In genomic region chr1:228404107-228404720, GRCh38 we compare ENCODE assay signal across 10 cellular contexts. TPM values are rescaled to one million over a fixed set of nuclear protein-coding genes. Genes with fewer than 3 reads are reported as not detected.
DNase-seq lines count a peak whose midpoint lies in the region; ATAC-seq and TF ChIP-seq lines count a peak whose summit lies in the region.
"Had no signal": no experiment of that assay in that cellular context is flagged by ENCODE, and none has a peak within 500 bp of the region (broad histone marks: within the 10 kb centered on the region; RNA-seq: fewer than 3 reads in every experiment).

No MANE protein-coding gene starts in this region.

- POLR2A ChIA-PET in CD4-positive, alpha-beta memory T cell (lab: Charles Lee; ENCODE audit: partially characterized antibody): interaction anchor here (0.7 to 4.3 kb wide), 10 partner anchors 10 to 264 kb away, joined by 3 to 27 read pairs (median 6); partner anchors contain the start of genes GUK1 and IBA57
- POLR2A ChIA-PET in naive thymus-derived CD4-positive, alpha-beta T cell (lab: Charles Lee): interaction anchor here (0.9 to 1.8 kb wide), 2 partner anchors 8 to 60 kb away, joined by 4 to 6 read pairs; no protein-coding TSS in a partner anchor

- peak overlapping the region; percentile 6 to 91 (median 81) for H3K27ac Mint-ChIP-seq in CD4-positive, alpha-beta memory T cell
- peak overlapping the region; percentile 39 to 91 (median 77) for H3K27ac Mint-ChIP-seq in naive thymus-derived CD4-positive, alpha-beta T cell

- no peaks in the 10 kb centered on the region for H3K27me3 ChIP-seq in CD4-positive, alpha-beta memory T cell (ENCODE audit: insufficient read depth, low read length)
- H3K27me3 ChIP-seq in ascending aorta: no peaks in the 10 kb centered on the region
- H3K27me3 ChIP-seq in naive thymus-derived CD4-positive, alpha-beta T cell (ENCODE audit: control insufficient read depth in 2 of 2, insufficient read depth in 2 of 2, low read length in 2 of 2): no peaks in the 10 kb centered on the region

- peaks cover 30 to 82% (median 56%) of the 10 kb centered on the region in 4 donors for H3K4me1 Mint-ChIP-seq in CD4-positive, alpha-beta memory T cell
- peaks cover 51 to 75% (median 57%) of the 10 kb centered on the region in 7 donors for H3K4me1 Mint-ChIP-seq in naive thymus-derived CD4-positive, alpha-beta T cell

- H3K9me3 Mint-ChIP-seq in CD4-positive, alpha-beta memory T cell: peaks cover 0 to 2% (median 0%) of the 10 kb centered on the region in 8 donors
- H3K9me3 Mint-ChIP-seq in naive thymus-derived CD4-positive, alpha-beta T cell: peaks cover 0 to 3% (median 0%) of the 10 kb centered on the region in 11 donors

- H3K4me3 Mint-ChIP-seq in CD4-positive, alpha-beta memory T cell: peak overlapping the region; percentile 92 to 97 (median 94)
- H3K4me3 Mint-ChIP-seq in naive thymus-derived CD4-positive, alpha-beta T cell: peak overlapping the region; percentile 80 to 99 (median 92)

- H3K27ac ChIP-seq in CD4-positive, alpha-beta memory T cell (ENCODE audit: low read depth, low read length): peak overlapping the region; percentile 22
- H3K27ac ChIP-seq in ascending aorta: no peak overlapping the region
- peak overlapping the region; percentile 29 for H3K27ac ChIP-seq in naive thymus-derived CD4-positive, alpha-beta T cell (ENCODE audit: low read depth, low read length)

- peaks cover 35% of the 10 kb centered on the region for H3K36me3 ChIP-seq in CD4-positive, alpha-beta memory T cell (ENCODE audit: insufficient read depth, low read length)
- peaks cover 4 to 29% of the 10 kb centered on the region in 2 donors for H3K36me3 ChIP-seq in ascending aorta
- peaks cover 0 to 34% (median 0%) of the 10 kb centered on the region in 3 experiments for H3K36me3 ChIP-seq in naive thymus-derived CD4-positive, alpha-beta T cell (ENCODE audit: control insufficient read depth in 2 of 3, insufficient read depth in 3 of 3, low read length in 3 of 3)

- intact Hi-C loops in CD4-positive, alpha-beta memory T cell (cut with micrococcal nuclease): no loop called here
- intact Hi-C loops in ascending aorta (cut with DNase I): loop anchor here (10.0 kb wide), 1 partner anchor 189 kb away; no protein-coding TSS in a partner anchor
- intact Hi-C loops in naive thymus-derived CD4-positive, alpha-beta T cell (cut with micrococcal nuclease): loop anchor here in 1 of 2 donors (1.0 kb wide), 1 partner anchor 25 kb away; no protein-coding TSS in a partner anchor

- in situ Hi-C loops in KBM-7 (cut with MboI; ENCODE audit: low pct_unique_long_range_greater_than_20kb, low sequenced_read_pairs): no loop called here

- peaks cover 54% of the 10 kb centered on the region for H3K4me1 ChIP-seq in CD4-positive, alpha-beta memory T cell (ENCODE audit: insufficient read depth, low read length)
- peaks cover 17 to 28% of the 10 kb centered on the region in 2 donors for H3K4me1 ChIP-seq in ascending aorta
- peaks cover 36 to 41% of the 10 kb centered on the region in 2 donors for H3K4me1 ChIP-seq in naive thymus-derived CD4-positive, alpha-beta T cell (ENCODE audit: control insufficient read depth in 2 of 2, insufficient read depth in 2 of 2, low read length in 2 of 2)

- peaks cover 5 to 56% of the 10 kb centered on the region in 2 donors for H3K36me3 Mint-ChIP-seq in CD4-positive, alpha-beta memory T cell
- peaks cover 0 to 18% (median 0%) of the 10 kb centered on the region in 5 donors for H3K36me3 Mint-ChIP-seq in naive thymus-derived CD4-positive, alpha-beta T cell

- TF ChIP-seq CTCF in ascending aorta (IDR thresholded peaks at IDR 0.05): no peak

- H3K9me3 ChIP-seq in CD4-positive, alpha-beta memory T cell (ENCODE audit: control insufficient read depth in 1 of 2, low read length in 2 of 2): no peaks in the 10 kb centered on the region
- no peaks in the 10 kb centered on the region for H3K9me3 ChIP-seq in ascending aorta
- no peaks in the 10 kb centered on the region for H3K9me3 ChIP-seq in naive thymus-derived CD4-positive, alpha-beta T cell (ENCODE audit: control insufficient read depth in 2 of 3, low read length in 3 of 3)

- peak in 1 of 5 donors; percentile 15 for DNase-seq in CD4-positive, alpha-beta memory T cell
- DNase-seq in KBM-7 (peak; percentile 24), ascending aorta (ENCODE audit: low spot score in 2 of 2) (no peak), kidney tubule cell (ENCODE audit: low spot score) (no peak), cortex of kidney (lab: John Stamatoyannopoulos, UW) (no peak), amniotic stem cell (lab: John Stamatoyannopoulos, UW) (no peak)
- DNase-seq in naive thymus-derived CD4-positive, alpha-beta T cell: peak in 1 of 9 donors; percentile 41

- CTCF ChIA-PET in CD4-positive, alpha-beta memory T cell (lab: Charles Lee; ENCODE audit: partially characterized antibody): interaction anchor here (0.9 to 1.5 kb wide), 2 partner anchors 52 to 54 kb away, joined by 3 to 7 read pairs; a partner anchor contains a TSS
- CTCF ChIA-PET in naive thymus-derived CD4-positive, alpha-beta T cell (lab: Charles Lee): no interaction called here

- no peaks in the 10 kb centered on the region for H3K27me3 Mint-ChIP-seq in CD4-positive, alpha-beta memory T cell
- H3K27me3 Mint-ChIP-seq in naive thymus-derived CD4-positive, alpha-beta T cell: no peaks in the 10 kb centered on the region

- H3K4me3 ChIP-seq in CD4-positive, alpha-beta memory T cell (ENCODE audit: low read length in 2 of 2): peak overlapping the region; percentile 18 to 26
- peak overlapping the region; percentile 89 to 95 for H3K4me3 ChIP-seq in ascending aorta
- H3K4me3 ChIP-seq in naive thymus-derived CD4-positive, alpha-beta T cell (ENCODE audit: low read length): peak overlapping the region; percentile 74

- ATAC-seq in naive thymus-derived CD4-positive, alpha-beta T cell: no peak
- no peak for ATAC-seq in HG03095 (IDR thresholded peaks at IDR 0.05; ENCODE audit: unreplicated experiment)

RNA-seq across cellular contexts. Expression of gene TRIM11, which starts 2.4 kb away (rescaled TPM):
- 10 to 100 TPM; 56.6 to 61.7 TPM for total RNA-seq in CD4-positive, alpha-beta memory T cell
- 10 to 100 TPM; 11.0 to 26.2 TPM for polyA plus RNA-seq in CD4-positive, alpha-beta memory T cell
- 73.3 TPM for total RNA-seq in ascending aorta
- total RNA-seq in naive thymus-derived CD4-positive, alpha-beta T cell: 10 to 100 TPM; 36.0 to 64.9 (median 48.2) TPM
- polyA plus RNA-seq in naive thymus-derived CD4-positive, alpha-beta T cell: 10 to 100 TPM; 11.8 to 22.4 TPM

RNA-seq across cellular contexts. Expression of gene TRIM17, which starts 12.4 kb away (rescaled TPM):
- under 1 TPM; 0.69 to 0.76 TPM for total RNA-seq in CD4-positive, alpha-beta memory T cell
- under 1 TPM in 1 of 2 donors, not detected in 1; 0.25 TPM for polyA plus RNA-seq in CD4-positive, alpha-beta memory T cell
- not detected for total RNA-seq in ascending aorta
- 1 to 10 TPM in 3 of 5 experiments, under 1 TPM in 2; 0.92 to 2.5 (median 1.8) TPM for total RNA-seq in naive thymus-derived CD4-positive, alpha-beta T cell
- polyA plus RNA-seq in naive thymus-derived CD4-positive, alpha-beta T cell: under 1 TPM; 0.18 to 0.44 TPM
- total RNA-seq: NCI-H460, pulmonary artery endothelial cell had no signal

Comparison
In these comparisons a context has a peak if more than half of its experiments do, and no peak if none do; other contexts are left out.
1. H3K27ac ChIP-seq: peak in CD4-positive, alpha-beta memory T cell (single experiment) and naive thymus-derived CD4-positive, alpha-beta T cell (single experiment); none in ascending aorta (0 of 2).
2. H3K4me3 ChIP-seq: peak in every context shown above with its lines; median percentile 92 in ascending aorta; 74 in naive thymus-derived CD4-positive, alpha-beta T cell; 22 in CD4-positive, alpha-beta memory T cell.